24 cellular contexts compared by ENCODE assay signal in the genomic region with DNA sequence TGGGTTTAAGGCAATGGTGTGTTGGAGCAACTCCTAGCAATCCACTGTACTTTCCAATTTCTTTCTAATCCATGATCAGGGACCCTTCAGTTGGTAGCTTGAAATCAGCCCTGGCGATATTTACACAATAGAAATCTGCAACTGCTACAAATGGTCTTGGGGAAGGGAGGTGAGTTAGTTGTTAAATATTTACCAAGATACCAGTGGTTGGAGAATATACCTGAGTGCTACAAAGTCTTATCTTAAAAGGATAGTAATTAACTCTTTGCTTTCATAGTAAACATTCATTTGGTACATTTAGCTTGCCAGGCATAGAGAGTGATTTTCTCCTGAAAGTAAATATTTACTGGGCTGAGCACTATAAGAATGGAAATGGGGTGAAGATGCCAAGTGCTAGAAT.
"Had no signal": no experiment of that assay in that cellular context is flagged by ENCODE, and none has a peak within 500 bp of the region (broad histone marks: within the 10 kb centered on the region; RNA-seq: fewer than 3 reads in every experiment).

No MANE protein-coding gene starts in this region.

- H3K9me3 ChIP-seq: gastrocnemius medialis, lower lobe of right lung, right lobe of liver, thyroid gland, vagina had no signal

- H3K27ac Mint-ChIP-seq: effector memory CD8-positive, alpha-beta T cell; natural killer cell treated with Interleukin-12 subunit alpha and Interleukin-12 subunit beta and Interleukin-15 and Interleukin-18, amount 100 ng/mL, for 72 hours; neural progenitor cell; progenitor cell of endocrine pancreas; stimulated activated effector memory CD8-positive, alpha-beta T cell treated with anti-CD3 and anti-CD28 coated beads, Interleukin-12 subunit alpha, Interleukin-12 subunit beta, amount 100 ng/mL, for 72 hours had no signal

- H3K27me3 Mint-ChIP-seq: effector memory CD8-positive, alpha-beta T cell; natural killer cell treated with Interleukin-12 subunit alpha and Interleukin-12 subunit beta and Interleukin-15 and Interleukin-18, amount 100 ng/mL, for 72 hours; progenitor cell of endocrine pancreas had no signal

- H3K27me3 ChIP-seq: gastrocnemius medialis, neural progenitor cell, right lobe of liver, stomach, thyroid gland, vagina had no signal

- H3K36me3 ChIP-seq: gastrocnemius medialis, lower lobe of right lung, neural progenitor cell, right lobe of liver, stomach, thyroid gland, vagina had no signal

- H3K4me3 ChIP-seq: gastrocnemius medialis, lower lobe of right lung, neural progenitor cell, right lobe of liver, smooth muscle cell, stomach, thyroid gland, vagina had no signal

- DNase-seq: cortex of kidney; effector memory CD8-positive, alpha-beta T cell; foreskin fibroblast; gastrocnemius medialis; head of caudate nucleus; kidney glomerular epithelial cell; left colon; left ventricle myocardium superior; lower lobe of right lung; right lobe of liver; stimulated activated CD4-positive, alpha-beta T cell treated with anti-CD3 and anti-CD28 coated beads, Interleukin-12 subunit alpha, Interleukin-12 subunit beta, amount 100 ng/mL, for 4 hours; stimulated activated CD4-positive, alpha-beta T cell treated with anti-CD3 and anti-CD28 coated beads, Interleukin-2, amount 100 ng/mL, for 24 hours; stimulated activated CD4-positive, alpha-beta T cell treated with anti-CD3 and anti-CD28 coated beads, Interleukin-4, amount 100 ng/mL, for 24 hours; stimulated activated naive CD4-positive, alpha-beta T cell treated with Interleukin-2 at 50 U/mL for 16 hours; stomach; thyroid gland; trophoblast cell had no signal

- H3K27ac ChIP-seq: gastrocnemius medialis, lower lobe of right lung, neural progenitor cell, parathyroid adenoma, right lobe of liver, stomach, thyroid gland, vagina had no signal

- H3K4me1 Mint-ChIP-seq: neural progenitor cell; stimulated activated effector memory CD8-positive, alpha-beta T cell treated with anti-CD3 and anti-CD28 coated beads, Interleukin-12 subunit alpha, Interleukin-12 subunit beta, amount 100 ng/mL, for 72 hours had no signal

- H3K9ac ChIP-seq: neural progenitor cell, parathyroid adenoma had no signal

- H3K4me3 Mint-ChIP-seq: effector memory CD8-positive, alpha-beta T cell; natural killer cell treated with Interleukin-12 subunit alpha and Interleukin-12 subunit beta and Interleukin-15 and Interleukin-18, amount 100 ng/mL, for 72 hours; neural progenitor cell; stimulated activated effector memory CD8-positive, alpha-beta T cell treated with anti-CD3 and anti-CD28 coated beads, Interleukin-12 subunit alpha, Interleukin-12 subunit beta, amount 100 ng/mL, for 72 hours had no signal

- H3K36me3 Mint-ChIP-seq: natural killer cell treated with Interleukin-12 subunit alpha and Interleukin-12 subunit beta and Interleukin-15 and Interleukin-18, amount 100 ng/mL, for 72 hours; neural progenitor cell; stimulated activated effector memory CD8-positive, alpha-beta T cell treated with anti-CD3 and anti-CD28 coated beads, Interleukin-12 subunit alpha, Interleukin-12 subunit beta, amount 100 ng/mL, for 72 hours had no signal

- H3K4me1 ChIP-seq: gastrocnemius medialis, lower lobe of right lung, neural progenitor cell, parathyroid adenoma, right lobe of liver, stomach, thyroid gland, vagina had no signal
